ENCODE assay signal across 11 cellular contexts in the genomic region with DNA sequence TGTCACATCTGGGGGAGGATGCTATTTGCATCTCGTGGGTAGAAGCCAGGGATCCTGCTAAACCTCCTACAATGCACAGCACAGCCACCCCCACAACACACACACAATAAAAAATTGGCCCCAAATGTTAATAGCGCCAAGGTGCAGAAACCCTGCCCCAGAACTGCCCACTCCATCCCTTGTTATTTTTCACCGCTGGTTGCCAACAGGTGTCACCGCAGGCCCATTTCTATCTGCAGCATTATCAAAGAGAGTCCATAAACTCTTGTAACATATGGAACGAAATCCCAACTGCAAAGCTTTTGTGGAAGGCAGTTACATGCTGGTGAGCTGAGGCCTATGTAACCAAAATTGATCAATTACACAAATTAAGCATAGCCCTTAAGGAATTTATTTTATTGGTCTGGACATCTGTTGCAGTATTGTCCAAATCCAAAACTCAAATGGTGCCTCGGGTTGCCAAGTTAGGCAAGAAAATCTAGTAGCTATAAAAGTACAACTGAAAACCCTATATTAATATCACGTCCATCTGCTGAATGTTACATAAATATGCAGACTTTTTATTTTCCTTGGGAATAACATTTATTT.
A peak's percentile ranks its signal among the peaks of the same experiment; 100 is the strongest.
DNase-seq lines count a peak whose midpoint lies in the region; ATAC-seq and TF ChIP-seq lines count a peak whose summit lies in the region.
"Had no signal": no experiment of that assay in that cellular context is flagged by ENCODE, and none has a peak within 500 bp of the region (broad histone marks: within the 10 kb centered on the region; RNA-seq: fewer than 3 reads in every experiment).

No MANE protein-coding gene starts in this region.

- no peak overlapping the region for H3K4me3 ChIP-seq in LNCaP clone FGC (ENCODE audit: low read depth, low read length)
- H3K4me3 ChIP-seq in brain microvascular endothelial cell (ENCODE audit: low read depth, low read length), result no peak overlapping the region
- H3K4me3 ChIP-seq in heart left ventricle, result no peak overlapping the region
- H3K4me3 ChIP-seq in transverse colon, result no peak overlapping the region

- ATAC-seq in heart left ventricle, result no peak
- ATAC-seq: stimulated activated effector memory CD8-positive, alpha-beta T cell treated with anti-CD3 and anti-CD28 coated beads, Interleukin-12 subunit alpha, Interleukin-12 subunit beta, amount 100 ng/mL, for 72 hours had no signal

- TF ChIP-seq POLR2A in heart left ventricle (IDR thresholded peaks at IDR 0.05) (no peak), transverse colon (IDR thresholded peaks at IDR 0.05) (no peak)

- TF ChIP-seq EP300 in transverse colon (IDR thresholded peaks at IDR 0.05; ENCODE audit: low read depth), result no peak

- in situ Hi-C loops in brain microvascular endothelial cell (cut with HindIII; ENCODE audit: low pct_ligation_motif_present, low sequenced_read_pairs), result no loop called here
- in situ Hi-C loops in transverse colon (cut with MboI; ENCODE audit: low pct_ligation_motif_present in 1 of 4, low pct_unique_long_range_greater_than_20kb in 1 of 4, low sequenced_read_pairs in 3 of 4), result loop anchor here in 1 of 4 donors (25.0 kb wide), 1 partner anchor 1597 kb away; no protein-coding TSS in a partner anchor

- intact Hi-C loops in heart left ventricle (cut with DNase I) (loop anchor here in 8 of 10 donors (2.0 to 10.0 kb wide), 5 partner anchors 291 to 1589 kb away; no protein-coding TSS in a partner anchor), transverse colon (cut with DNase I; ENCODE audit: low total_unique reads) (no loop called here)

- H3K36me3 ChIP-seq in brain microvascular endothelial cell (replicated peaks) (no peaks in the 10 kb centered on the region), heart left ventricle (no peaks in the 10 kb centered on the region), transverse colon (no peaks in the 10 kb centered on the region)

- POLR2A ChIA-PET in GM10248 (lab: Yijun Ruan, JAX), result no interaction called here

- no peak for DNase-seq in GM10248 (ENCODE audit: extremely low spot score)
- no peak for DNase-seq in LNCaP clone FGC (ENCODE audit: low read depth)
- DNase-seq in brain microvascular endothelial cell, result no peak
- DNase-seq in occipital lobe (lab: John Stamatoyannopoulos, UW), result peak; percentile 19
- no peak for DNase-seq in heart left ventricle
- DNase-seq in transverse colon, result no peak
- DNase-seq in mesenteric fat pad (ENCODE audit: low spot score), result no peak
- DNase-seq: activated CD4-positive, CD25-positive, alpha-beta regulatory T cell treated with anti-CD3 and anti-CD28 coated beads, Interleukin-2, amount 50 U/mL, for 72 hours; activated effector memory CD4-positive, alpha-beta T cell treated with anti-CD3 and anti-CD28 coated beads, Interleukin-2, amount 50 U/mL, for 16 hours; hypothalamus had no signal

- H3K9me3 ChIP-seq in heart left ventricle (no peaks in the 10 kb centered on the region), transverse colon (no peaks in the 10 kb centered on the region)

- no peak overlapping the region for H3K27ac ChIP-seq in brain microvascular endothelial cell
- no peak overlapping the region for H3K27ac ChIP-seq in heart left ventricle
- H3K27ac ChIP-seq in transverse colon, result no peak overlapping the region

- peaks cover 0 to 10% (median 1%) of the 10 kb centered on the region in 12 donors for H3K4me1 ChIP-seq in heart left ventricle
- no peaks in the 10 kb centered on the region for H3K4me1 ChIP-seq in transverse colon

- peaks cover 5% of the 10 kb centered on the region for H3K27me3 ChIP-seq in brain microvascular endothelial cell (replicated peaks)
- H3K27me3 ChIP-seq in heart left ventricle, result peaks cover 0 to 9% (median 0%) of the 10 kb centered on the region in 9 donors
- H3K27me3 ChIP-seq in transverse colon, result peaks cover under 1% of the 10 kb centered on the region

- TF ChIP-seq CTCF in GM10248 (IDR thresholded peaks at IDR 0.05; ENCODE audit: control extremely low read depth, extremely low read depth, low read depth, missing control alignments) (peak; percentile 13), LNCaP clone FGC (IDR thresholded peaks at IDR 0.05; ENCODE audit: control insufficient read depth, extremely low read depth, insufficient read depth) (peak; percentile 69), brain microvascular endothelial cell (IDR thresholded peaks at IDR 0.05; ENCODE audit: low read depth, low read length, missing control alignments) (peak; percentile 61), heart left ventricle (IDR thresholded peaks at IDR 0.05) (no peak), transverse colon (IDR thresholded peaks at IDR 0.05) (no peak)

- 64 to 73% (median 67%) methylated on average over 6 to 7 of the region's 7 CpGs for WGBS in heart left ventricle, 4 donors
- 58 to 65% methylated on average over 2 to 7 of the region's 7 CpGs for WGBS in transverse colon (ENCODE audit: low coverage in 1 of 2), 2 donors

- CTCF ChIA-PET in GM10248 (lab: Yijun Ruan, JAX), result no interaction called here

Comparison
In these comparisons a context has a peak if more than half of its experiments do, and no peak if none do; other contexts are left out.
1. CTCF ChIP-seq: peak in GM10248 (single experiment), LNCaP clone FGC (single experiment) and brain microvascular endothelial cell (single experiment); none in heart left ventricle (0 of 12) and transverse colon (0 of 5).